Comparison of ENCODE assay signal across 8 cellular contexts in the genomic region with DNA sequence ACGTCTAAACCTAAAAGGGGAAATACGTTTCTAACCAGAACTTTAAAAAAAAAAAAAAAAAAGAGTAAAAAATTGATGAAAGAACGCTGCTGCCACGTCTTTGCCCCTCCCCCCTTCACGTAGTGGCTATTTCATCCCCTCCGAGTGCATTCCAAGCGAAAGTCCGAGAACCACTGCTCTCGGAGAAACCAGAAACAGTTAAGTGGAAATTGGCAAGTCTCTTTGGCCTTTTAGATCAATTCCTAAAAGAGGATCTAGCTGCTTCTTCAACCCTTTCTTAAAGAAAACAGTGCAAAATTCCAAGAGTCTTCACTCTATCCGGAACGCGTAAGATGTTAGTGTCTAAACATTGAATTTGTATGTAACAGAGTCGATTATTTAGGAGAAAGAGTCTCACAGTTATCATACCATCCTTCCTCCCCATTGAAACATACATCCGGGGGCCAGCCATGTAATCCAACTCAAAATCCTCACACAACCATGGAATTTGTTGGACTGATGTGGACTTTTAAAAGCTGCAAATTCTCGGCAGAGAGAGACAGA. TPM values are rescaled to one million over a fixed set of nuclear protein-coding genes. Genes with fewer than 3 reads are reported as not detected.
DNase-seq lines count a peak whose midpoint lies in the region; ATAC-seq and TF ChIP-seq lines count a peak whose summit lies in the region.

No MANE protein-coding gene starts in this region.

- no peaks in the 10 kb centered on the region for H3K9me3 ChIP-seq in mucosa of stomach (ENCODE audit: control insufficient read depth, low read length)
- no peaks in the 10 kb centered on the region for H3K9me3 ChIP-seq in thoracic aorta

- DNase-seq in NCI-H510A treated with DMSO at 0.1 percent for 48 hours (lab: John Stamatoyannopoulos, UW), result peak; percentile 43
- DNase-seq in NCI-H510A (lab: John Stamatoyannopoulos, UW), result no peak
- DNase-seq in NCI-H2227 treated with DMSO at 0.1 percent for 48 hours (lab: John Stamatoyannopoulos, UW), result peak; percentile 51
- DNase-seq in activated CD8-positive, alpha-beta memory T cell treated with anti-CD3 and anti-CD28 coated beads, Interleukin-2, amount 50 U/mL, for 4 hours, result peak; percentile 24
- DNase-seq in epithelial cell of proximal tubule (ENCODE audit: low read depth), result no peak
- no peak for DNase-seq in thoracic aorta (ENCODE audit: low spot score)

- H3K36me3 ChIP-seq in mucosa of stomach (ENCODE audit: control insufficient read depth, insufficient read depth, low read length), result no peaks in the 10 kb centered on the region
- no peaks in the 10 kb centered on the region for H3K36me3 ChIP-seq in thoracic aorta

- H3K4me3 ChIP-seq in epithelial cell of proximal tubule (ENCODE audit: low read depth, low read length) (peak overlapping the region; percentile 80), mucosa of stomach (ENCODE audit: low read length) (peak overlapping the region; percentile 53), thoracic aorta (peak overlapping the region; percentile 99)

- TF ChIP-seq CTCF in epithelial cell of proximal tubule (conservative IDR thresholded peaks at IDR 0.05; ENCODE audit: low read depth, low read length), result no peak
- TF ChIP-seq CTCF in thoracic aorta (IDR thresholded peaks at IDR 0.05), result no peak

- H3K27me3 ChIP-seq in mucosa of stomach (ENCODE audit: control insufficient read depth, insufficient read depth, low read length) (no peaks in the 10 kb centered on the region), thoracic aorta (replicated peaks; ENCODE audit: insufficient read depth) (no peaks in the 10 kb centered on the region)

- H3K27ac ChIP-seq in thoracic aorta, result peak overlapping the region; percentile 95

- H3K4me1 ChIP-seq in mucosa of stomach (ENCODE audit: control insufficient read depth, insufficient read depth, low read length) (no peaks in the 10 kb centered on the region), thoracic aorta (ENCODE audit: control insufficient read depth in 1 of 2, low read depth in 2 of 2) (peaks cover 3 to 21% of the 10 kb centered on the region in 2 donors)

- no peak for ATAC-seq in thoracic aorta (ENCODE audit: insufficient number of reproducible peaks, low FRiP score, low read depth)
- ATAC-seq in GM21619 (IDR thresholded peaks at IDR 0.05; ENCODE audit: unreplicated experiment), result no peak

- H3K9ac ChIP-seq in mucosa of stomach (ENCODE audit: low read length), result peak overlapping the region; percentile 85

RNA-seq across cellular contexts. Expression of a gene that starts 1.1 kb away (rescaled TPM):
- total RNA-seq in epithelial cell of proximal tubule (22.6 and 116 TPM in 2 replicates), thoracic aorta (10 to 100 TPM; 24.4 to 37.0 TPM)

RNA-seq across cellular contexts. Expression of a gene that starts 14.7 kb away (rescaled TPM):
- total RNA-seq in epithelial cell of proximal tubule (2.9 and 3.6 TPM in 2 replicates), thoracic aorta (under 1 TPM; 0.56 to 0.68 TPM)

Comparison
In these comparisons a context has a peak if more than half of its experiments do, and no peak if none do; other contexts are left out.
1. DNase-seq: peak in NCI-H510A treated with DMSO at 0.1 percent for 48 hours (single experiment), NCI-H2227 treated with DMSO at 0.1 percent for 48 hours (single experiment) and activated CD8-positive, alpha-beta memory T cell treated with anti-CD3 and anti-CD28 coated beads, Interleukin-2, amount 50 U/mL, for 4 hours (single experiment); none in NCI-H510A (single experiment), epithelial cell of proximal tubule (single experiment) and thoracic aorta (single experiment).
2. Peak in every context shown above with its lines, with median percentiles within 50 percentile points of each other: H3K4me3 ChIP-seq.